Comparison of ENCODE assay signal across 8 cellular contexts in genomic region chr5:78359455-78359830, GRCh38. TPM values are rescaled to one million over a fixed set of nuclear protein-coding genes. Genes with fewer than 3 reads are reported as not detected.
A peak's percentile ranks its signal among the peaks of the same experiment; 100 is the strongest.
DNase-seq lines count a peak whose midpoint lies in the region; ATAC-seq, FAIRE-seq and TF ChIP-seq lines count a peak whose summit lies in the region.
"Not testable (repeated sequence)": the region's sequence is repeated elsewhere in the genome, so short reads cannot be mapped to it uniquely, and the experiment has no call there.

No MANE protein-coding gene starts in this region.

- H3K14ac ChIP-seq in H1 (ENCODE audit: insufficient read length): not testable (repeated sequence)

- not testable (repeated sequence) for H3K27me3 Mint-ChIP-seq in activated naive CD8-positive, alpha-beta T cell treated with anti-CD3 and anti-CD28 coated beads, Interleukin-2, amount 10 ng/mL, durations not matched to agents 7 days and 5 days; natural killer cell treated with Interleukin-12 subunit alpha and Interleukin-12 subunit beta and Interleukin-15 and Interleukin-18, amount 100 ng/mL, for 72 hours

- not testable (repeated sequence) for H3K56ac ChIP-seq in H1 (replicated peaks; ENCODE audit: insufficient read length, low read depth, low read length)

- H3K27ac ChIP-seq in ACC112 (ENCODE audit: low read depth, low read length) (peak overlapping the region; percentile 95), HCT116 (ENCODE audit: low read depth, low read length) (peak overlapping the region; percentile 93)
- not testable (repeated sequence) for H3K27ac ChIP-seq in SK-N-MC; H1 (ENCODE audit: low read depth, low read length); iPS-18a (ENCODE audit: low read length)

- H3K23ac ChIP-seq in H1 (ENCODE audit: insufficient read length): not testable (repeated sequence)

- BruUV-seq in HCT116 (replicated peaks; lab: Mats Ljungman, UMichigan): not testable (repeated sequence)

- not testable (repeated sequence) for ATAC-seq in HCT116; activated naive CD8-positive, alpha-beta T cell treated with anti-CD3 and anti-CD28 coated beads, Interleukin-2, amount 10 ng/mL, durations not matched to agents 7 days and 5 days (ENCODE audit: low read depth); natural killer cell treated with Interleukin-12 subunit alpha and Interleukin-12 subunit beta and Interleukin-15 and Interleukin-18, amount 100 ng/mL, for 72 hours; stimulated activated effector memory CD8-positive, alpha-beta T cell treated with anti-CD3 and anti-CD28 coated beads, Interleukin-12 subunit alpha, Interleukin-12 subunit beta, amount 100 ng/mL, for 72 hours

- H2AK5ac ChIP-seq in H1 (ENCODE audit: low read depth, low read length): not testable (repeated sequence)

- peak overlapping the region; percentile 95 for H2AFZ ChIP-seq in ACC112 (ENCODE audit: low read length, unreplicated experiment)
- not testable (repeated sequence) for H2AFZ ChIP-seq in HCT116 (ENCODE audit: low read depth, low read length, poor library complexity, severe bottlenecking); H1 (ENCODE audit: low read length)

- FAIRE-seq in H1 (lab: Jason Lieb, UNC): not testable (repeated sequence)

- not testable (repeated sequence) for H3K79me1 ChIP-seq in H1 (ENCODE audit: low read depth, low read length)

- peak overlapping the region; percentile 100 for H3K4me3 ChIP-seq in ACC112 (ENCODE audit: low read depth, low read length)
- H3K4me3 ChIP-seq in HCT116 (replicated peaks in 1 of 2; ENCODE audit: low read depth in 1 of 2, low read length in 2 of 2): peak overlapping the region; percentile 92 to 94
- peak overlapping the region; percentile 88 for H3K4me3 ChIP-seq in SK-N-MC
- H3K4me3 ChIP-seq in H1 (ENCODE audit: extremely low read depth in 1 of 4, insufficient read depth in 2 of 4, low read depth in 3 of 4, low read length in 4 of 4): peak overlapping the region; percentile 82 to 97 (median 92)
- peak overlapping the region; percentile 95 for H3K4me3 ChIP-seq in iPS-18a (ENCODE audit: low read length)

- H3K9ac ChIP-seq in HCT116 (ENCODE audit: low read length) (peak overlapping the region; percentile 90), SK-N-MC (ENCODE audit: insufficient read length) (peak overlapping the region; percentile 84), H1 (replicated peaks in 1 of 4; ENCODE audit: extremely low read depth in 1 of 4, low read depth in 3 of 4, low read length in 3 of 4) (peak overlapping the region in 2 of 4 experiments; percentile 80 to 81; a peak in 2 of 7 replicates)
- H3K9ac ChIP-seq in iPS-18a (ENCODE audit: low read length): not testable (repeated sequence)

- POLR2A ChIA-PET in HCT116 (lab: Charles Lee): not testable (repeated sequence)
- POLR2A ChIA-PET in activated naive CD8-positive, alpha-beta T cell treated with anti-CD3 and anti-CD28 coated beads, Interleukin-2, amount 10 ng/mL, durations not matched to agents 7 days and 5 days (lab: Charles Lee): interaction anchor here (2.2 kb wide), 2 partner anchors 65 kb away, joined by 24 to 74 read pairs; partner anchors contain the start of gene AP3B1
- POLR2A ChIA-PET in H1 (lab: Charles Lee; ENCODE audit: partially characterized antibody): interaction anchor here (0.7 to 3.5 kb wide), 5 partner anchors 9 to 121 kb away, joined by 3 to 21 read pairs (median 5); partner anchors contain the start of gene AP3B1

- peak overlapping the region; percentile 98 for H3K27ac Mint-ChIP-seq in activated naive CD8-positive, alpha-beta T cell treated with anti-CD3 and anti-CD28 coated beads, Interleukin-2, amount 10 ng/mL, durations not matched to agents 7 days and 5 days
- H3K27ac Mint-ChIP-seq in natural killer cell treated with Interleukin-12 subunit alpha and Interleukin-12 subunit beta and Interleukin-15 and Interleukin-18, amount 100 ng/mL, for 72 hours: peak overlapping the region; percentile 92 to 93
- peak overlapping the region; percentile 97 for H3K27ac Mint-ChIP-seq in stimulated activated effector memory CD8-positive, alpha-beta T cell treated with anti-CD3 and anti-CD28 coated beads, Interleukin-12 subunit alpha, Interleukin-12 subunit beta, amount 100 ng/mL, for 72 hours

- not testable (repeated sequence) for H3K23me2 ChIP-seq in H1 (ENCODE audit: low read depth, low read length)

- H3K27me3 ChIP-seq in ACC112 (ENCODE audit: insufficient read depth, low read length); HCT116 (ENCODE audit: insufficient read depth, low read length); H1 (replicated peaks in 1 of 4; ENCODE audit: control insufficient read depth in 3 of 4, extremely low read depth in 1 of 4, insufficient read depth in 3 of 4, low read length in 3 of 4); iPS-18a (ENCODE audit: control insufficient read depth, insufficient read depth, low read length): not testable (repeated sequence)

- not testable (repeated sequence) for H4K91ac ChIP-seq in H1 (replicated peaks; ENCODE audit: insufficient read length, low read length)

- intact Hi-C loops in HCT116 (cut with micrococcal nuclease): not testable (repeated sequence)

- not testable (repeated sequence) for H3K9me2 ChIP-seq in HCT116 (ENCODE audit: insufficient read depth)

- not testable (repeated sequence) for TF ChIP-seq CTCF in HCT116 (IDR thresholded peaks at IDR 0.05 in 2 of 3, conservative IDR thresholded peaks at IDR 0.05 in 1 of 3; ENCODE audit: borderline replicate concordance in 1 of 3, insufficient read depth in 1 of 3, low read depth in 2 of 3, low read length in 2 of 3); H1 (IDR thresholded peaks at IDR 0.05; ENCODE audit: control extremely low read depth in 1 of 3, insufficient read depth in 1 of 3, low read depth in 1 of 3, low read length in 3 of 3)

- H3K4me2 ChIP-seq in HCT116 (ENCODE audit: low read length): peak overlapping the region; percentile 95
- H3K4me2 ChIP-seq in H1 (ENCODE audit: insufficient read depth in 1 of 2, low read depth in 2 of 2, low read length in 2 of 2): peak overlapping the region; percentile 70 to 79

- TF ChIP-seq RAD21 in HCT116 (IDR thresholded peaks at IDR 0.05; ENCODE audit: low read depth); H1 (IDR thresholded peaks at IDR 0.05 in 1 of 2, conservative IDR thresholded peaks at IDR 0.05 in 1 of 2; ENCODE audit: low read depth in 2 of 2, low read length in 2 of 2): not testable (repeated sequence)

- CTCF ChIA-PET in HCT116 (lab: Charles Lee) (interaction anchor here (1.3 kb wide), 1 partner anchor 64 kb away, joined by 7 read pairs; the partner anchor contains the start of gene AP3B1), H1 (lab: Charles Lee; ENCODE audit: partially characterized antibody) (interaction anchor here (0.7 to 1.3 kb wide), 4 partner anchors 9 to 176 kb away, joined by 3 to 4 read pairs (median 3); no protein-coding TSS in a partner anchor)

- 80% methylated on average over 19 of the region's 19 CpGs; no CpG with 5 or more reads in 1 of the 2 experiments for WGBS in H1 (ENCODE audit: extremely low coverage in 1 of 2, insufficient coverage in 1 of 2, insufficient read length in 1 of 2, insufficient replicate concordance in 2 of 2, low coverage in 1 of 2, low lambda C conversion rate in 2 of 2, missing lambda C conversion rate in 1 of 2), 2 experiments

- not testable (repeated sequence) for H3K4ac ChIP-seq in H1 (replicated peaks; ENCODE audit: insufficient read length, low read depth, low read length)

- not testable (repeated sequence) for H2BK12ac ChIP-seq in H1 (ENCODE audit: low read depth, low read length)

- peak overlapping the region; percentile 98 for H3K4me3 Mint-ChIP-seq in activated naive CD8-positive, alpha-beta T cell treated with anti-CD3 and anti-CD28 coated beads, Interleukin-2, amount 10 ng/mL, durations not matched to agents 7 days and 5 days
- peak overlapping the region; percentile 97 for H3K4me3 Mint-ChIP-seq in natural killer cell treated with Interleukin-12 subunit alpha and Interleukin-12 subunit beta and Interleukin-15 and Interleukin-18, amount 100 ng/mL, for 72 hours
- peak overlapping the region; percentile 93 for H3K4me3 Mint-ChIP-seq in stimulated activated effector memory CD8-positive, alpha-beta T cell treated with anti-CD3 and anti-CD28 coated beads, Interleukin-12 subunit alpha, Interleukin-12 subunit beta, amount 100 ng/mL, for 72 hours

- not testable (repeated sequence) for H3K36me3 Mint-ChIP-seq in activated naive CD8-positive, alpha-beta T cell treated with anti-CD3 and anti-CD28 coated beads, Interleukin-2, amount 10 ng/mL, durations not matched to agents 7 days and 5 days; natural killer cell treated with Interleukin-12 subunit alpha and Interleukin-12 subunit beta and Interleukin-15 and Interleukin-18, amount 100 ng/mL, for 72 hours
- H3K36me3 Mint-ChIP-seq in stimulated activated effector memory CD8-positive, alpha-beta T cell treated with anti-CD3 and anti-CD28 coated beads, Interleukin-12 subunit alpha, Interleukin-12 subunit beta, amount 100 ng/mL, for 72 hours: peaks cover 15% of the 10 kb centered on the region

- H3K36me3 ChIP-seq in ACC112 (ENCODE audit: insufficient read depth, low read length); HCT116 (ENCODE audit: control insufficient read depth in 1 of 2, insufficient read depth in 2 of 2, low read length in 2 of 2); SK-N-MC (ENCODE audit: insufficient read depth, low read length); H1 (ENCODE audit: control insufficient read depth in 2 of 4, insufficient read depth in 4 of 4, low read length in 3 of 4); iPS-18a (ENCODE audit: control insufficient read depth, low read depth, low read length): not testable (repeated sequence)

- H4K5ac ChIP-seq in H1 (ENCODE audit: insufficient read length, low read depth, low read length): not testable (repeated sequence)

- not testable (repeated sequence) for H2BK120ac ChIP-seq in H1 (replicated peaks; ENCODE audit: low read depth, low read length)

- H3K18ac ChIP-seq in H1 (ENCODE audit: extremely low read depth, low read length): not testable (repeated sequence)

- H3K79me2 ChIP-seq in ACC112 (ENCODE audit: control insufficient read depth, insufficient read depth, low read length, unreplicated experiment) (peaks cover 44% of the 10 kb centered on the region), HCT116 (ENCODE audit: insufficient read depth, low read length) (peaks cover 44% of the 10 kb centered on the region), H1 (ENCODE audit: control insufficient read depth in 1 of 2, insufficient read depth in 2 of 2, low read length in 2 of 2) (peaks cover 0 to 31% of the 10 kb centered on the region in 2 experiments; a peak in 2 of 4 replicates)

- H4K8ac ChIP-seq in H1 (ENCODE audit: extremely low read depth, insufficient read depth, low read length): not testable (repeated sequence)

- H2BK5ac ChIP-seq in H1 (ENCODE audit: low read depth, low read length): not testable (repeated sequence)

- TF ChIP-seq POLR2A in HCT116 (IDR thresholded peaks at IDR 0.05; ENCODE audit: borderline replicate concordance, extremely low read depth, insufficient read depth, insufficient read length); H1 (IDR thresholded peaks at IDR 0.05; ENCODE audit: control extremely low read depth in 1 of 2, low read depth in 2 of 2, low read length in 2 of 2): not testable (repeated sequence)

- peaks cover 30% of the 10 kb centered on the region for H3K4me1 Mint-ChIP-seq in activated naive CD8-positive, alpha-beta T cell treated with anti-CD3 and anti-CD28 coated beads, Interleukin-2, amount 10 ng/mL, durations not matched to agents 7 days and 5 days
- H3K4me1 Mint-ChIP-seq in natural killer cell treated with Interleukin-12 subunit alpha and Interleukin-12 subunit beta and Interleukin-15 and Interleukin-18, amount 100 ng/mL, for 72 hours (ENCODE audit: low read depth in 2 of 2): peaks cover 30 to 34% of the 10 kb centered on the region in 2 donors
- peaks cover 30% of the 10 kb centered on the region for H3K4me1 Mint-ChIP-seq in stimulated activated effector memory CD8-positive, alpha-beta T cell treated with anti-CD3 and anti-CD28 coated beads, Interleukin-12 subunit alpha, Interleukin-12 subunit beta, amount 100 ng/mL, for 72 hours

- RAD21 ChIA-PET in HCT116 (lab: Charles Lee; ENCODE audit: low non-redundant PET in 1 of 2, low total read pairs in 2 of 2, uncharacterized antibody in 2 of 2, unreplicated experiment in 2 of 2): not testable (repeated sequence)

- not testable (repeated sequence) for H2BK20ac ChIP-seq in H1 (ENCODE audit: low read length)

- H3K4me1 ChIP-seq in ACC112 (ENCODE audit: control insufficient read depth, insufficient read depth, low read length, unreplicated experiment): peaks cover 21% of the 10 kb centered on the region
- peaks cover 9 to 13% of the 10 kb centered on the region in 2 experiments; a peak in 3 of 4 replicates for H3K4me1 ChIP-seq in HCT116 (ENCODE audit: control insufficient read depth in 1 of 2, insufficient read depth in 2 of 2, low read length in 2 of 2)
- H3K4me1 ChIP-seq in H1 (replicated peaks in 1 of 4; ENCODE audit: control insufficient read depth in 3 of 4, insufficient read depth in 4 of 4, low read length in 3 of 4): not testable (repeated sequence)
- peaks cover 10% of the 10 kb centered on the region for H3K4me1 ChIP-seq in iPS-18a (ENCODE audit: control insufficient read depth, low read depth, low read length)

- H4K20me1 ChIP-seq in HCT116 (ENCODE audit: insufficient read depth); H1 (replicated peaks in 1 of 2; ENCODE audit: control insufficient read depth in 1 of 2, insufficient read depth in 2 of 2, low read length in 2 of 2): not testable (repeated sequence)

- TF ChIP-seq EP300 in H1 (IDR thresholded peaks at IDR 0.05; ENCODE audit: borderline replicate concordance in 1 of 2, low read depth in 2 of 2, low read length in 2 of 2): not testable (repeated sequence)

- not testable (repeated sequence) for H3K9me3 ChIP-seq in HCT116 (ENCODE audit: control insufficient read depth in 1 of 2, insufficient read depth in 1 of 2, low read depth in 1 of 2, low read length in 2 of 2); SK-N-MC (ENCODE audit: low read depth, low read length); H1 (ENCODE audit: insufficient read depth in 2 of 2, low read depth in 1 of 2, low read length in 1 of 2); iPS-18a (ENCODE audit: control insufficient read depth, low read depth, low read length)

- not testable (repeated sequence) for DNase-seq in HCT116 (ENCODE audit: low read depth, low spot score); SK-N-MC (ENCODE audit: low read depth, low spot score); activated naive CD8-positive, alpha-beta T cell treated with anti-CD3 and anti-CD28 coated beads, Interleukin-2, amount 10 ng/mL, durations not matched to agents 7 days and 5 days; H1 (ENCODE audit: low read depth in 1 of 2, low spot score in 2 of 2); natural killer cell treated with Interleukin-12 subunit alpha and Interleukin-12 subunit beta and Interleukin-15 and Interleukin-18, amount 100 ng/mL, for 72 hours (ENCODE audit: low spot score); stimulated activated effector memory CD8-positive, alpha-beta T cell treated with anti-CD3 and anti-CD28 coated beads, Interleukin-12 subunit alpha, Interleukin-12 subunit beta, amount 100 ng/mL, for 72 hours (ENCODE audit: low spot score in 2 of 2)

- not testable (repeated sequence) for H3K9me3 Mint-ChIP-seq in activated naive CD8-positive, alpha-beta T cell treated with anti-CD3 and anti-CD28 coated beads, Interleukin-2, amount 10 ng/mL, durations not matched to agents 7 days and 5 days; natural killer cell treated with Interleukin-12 subunit alpha and Interleukin-12 subunit beta and Interleukin-15 and Interleukin-18, amount 100 ng/mL, for 72 hours; stimulated activated effector memory CD8-positive, alpha-beta T cell treated with anti-CD3 and anti-CD28 coated beads, Interleukin-12 subunit alpha, Interleukin-12 subunit beta, amount 100 ng/mL, for 72 hours

- H2BK15ac ChIP-seq in H1 (ENCODE audit: low read length): not testable (repeated sequence)

RNA-seq across cellular contexts. Expression of gene SCAMP1, which starts 1.0 kb away (rescaled TPM):
- 46.4 TPM for total RNA-seq in HCT116 (2021; ENCODE audit: unreplicated experiment)
- polyA plus RNA-seq in HCT116 (2012): 17.9 and 24.0 TPM in 2 replicates
- 10 to 100 TPM; 22.2 to 23.5 TPM for total RNA-seq in activated naive CD8-positive, alpha-beta T cell treated with anti-CD3 and anti-CD28 coated beads, Interleukin-2, amount 10 ng/mL, durations not matched to agents 7 days and 5 days
- total RNA-seq in H1 (2021; fragmentation: NEBNext Ultra II Directional; extraction: Animal tissue kit (Norgen Biotek cat#: 25700)): 51.4 and 55.9 TPM in 2 replicates
- 10.9 and 18.6 TPM in 2 replicates for polyA plus RNA-seq in H1 (2011; rRNA removed)
- polyA plus RNA-seq in H1 (2011; cell fraction: cytosol; rRNA removed): 15.6 TPM
- 15.8 TPM for polyA plus RNA-seq in H1 (2011; cell fraction: nucleus; rRNA removed)
- 21.5 to 33.7 TPM (median 28.5 TPM) in 4 replicates for polyA plus RNA-seq in H1 (2012, experiment 1 of 2)
- polyA plus RNA-seq in H1 (2012, experiment 2 of 2): 1.8 TPM
- 29.2 TPM for polyA plus RNA-seq in H1 (2013, experiment 1 of 2)
- polyA plus RNA-seq in H1 (2013, experiment 2 of 2): 37.5 TPM
- polyA minus RNA-seq in H1 (2011; rRNA and poly(A)+ RNA removed): 63.6 and 110 TPM in 2 replicates
- 39.1 TPM for polyA minus RNA-seq in H1 (2011; cell fraction: cytosol; rRNA and poly(A)+ RNA removed)
- 66.7 TPM for polyA minus RNA-seq in H1 (2011; cell fraction: nucleus; rRNA and poly(A)+ RNA removed)
- total RNA-seq in natural killer cell treated with Interleukin-12 subunit alpha and Interleukin-12 subunit beta and Interleukin-15 and Interleukin-18, amount 100 ng/mL, for 72 hours: 10 to 100 TPM; 11.9 to 21.1 TPM
